Comparison of ENCODE assay signal across 8 cellular contexts in the genomic region with DNA sequence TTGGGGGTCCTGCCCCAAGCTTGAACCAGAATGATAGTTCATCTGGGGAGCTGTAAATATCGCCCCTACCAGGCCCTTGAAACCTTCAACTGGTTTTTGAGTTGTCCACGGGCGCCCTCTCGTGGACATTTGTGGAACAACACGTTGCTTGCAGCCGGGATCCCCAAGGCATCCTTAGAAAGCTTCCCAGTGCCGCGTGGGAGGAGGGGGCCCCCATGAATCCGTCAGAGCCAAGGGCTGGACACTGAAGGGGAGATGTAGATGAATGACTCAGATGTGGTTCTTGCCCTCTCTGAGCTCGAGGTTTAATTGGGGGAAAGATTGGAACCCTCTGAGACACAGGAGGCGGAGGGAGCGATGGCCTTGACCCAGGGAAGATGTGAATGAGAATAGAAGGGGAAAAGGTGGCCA. TPM values are rescaled to one million over a fixed set of nuclear protein-coding genes. Genes with fewer than 3 reads are reported as not detected.
DNase-seq lines count a peak whose midpoint lies in the region; ATAC-seq and TF ChIP-seq lines count a peak whose summit lies in the region.

No MANE protein-coding gene starts in this region.

- H3K27ac ChIP-seq in H9 (ENCODE audit: insufficient read length, low read depth, low read length) (no peak overlapping the region), OCI-LY7 (ENCODE audit: low read depth, low read length, poor library complexity, severe bottlenecking) (no peak overlapping the region), stomach (no peak overlapping the region)

- no peak overlapping the region for H2BK15ac ChIP-seq in H9 (ENCODE audit: low read depth, low read length)

- no peak overlapping the region for H3K23ac ChIP-seq in H9 (ENCODE audit: insufficient read length, low read depth, low read length)

- POLR2A ChIA-PET in OCI-LY7 (lab: Charles Lee): no interaction called here

- peaks cover 5% of the 10 kb centered on the region for H3K9me3 ChIP-seq in H9 (ENCODE audit: control insufficient read depth, low read depth, low read length)
- H3K9me3 ChIP-seq in OCI-LY7 (ENCODE audit: low read length): peaks cover 12% of the 10 kb centered on the region; the same call in 1 of the 2 replicates
- peaks cover 0 to 16% (median 7%) of the 10 kb centered on the region in 4 donors for H3K9me3 ChIP-seq in stomach

- H4K91ac ChIP-seq in H9 (ENCODE audit: insufficient read length, low read depth, low read length): no peak overlapping the region

- no peak for TF ChIP-seq POLR2A in stomach (IDR thresholded peaks at IDR 0.05)

- peak; percentile 37 to 54 for ATAC-seq in activated T-cell treated with anti-CD3 and anti-CD28 coated beads, Interleukin-2, amount 50 U/mL, for 4 hours
- no peak for ATAC-seq in HG03354 (IDR thresholded peaks at IDR 0.05; ENCODE audit: poor library complexity, severe bottlenecking, unreplicated experiment)

- no peak overlapping the region for H3K9ac ChIP-seq in H9 (ENCODE audit: extremely low read depth, insufficient read length, low read length)

- no peak for TF ChIP-seq EP300 in stomach (IDR thresholded peaks at IDR 0.05)

- H2BK20ac ChIP-seq in H9 (ENCODE audit: low read depth, low read length, poor library complexity, severe bottlenecking): no peak overlapping the region

- H3K4me2 ChIP-seq in H9 (ENCODE audit: insufficient read depth, insufficient read length, low read length) (no peak overlapping the region), OCI-LY7 (ENCODE audit: low read length) (no peak overlapping the region)

- H3K36me3 Mint-ChIP-seq in H9 (ENCODE audit: insufficient read depth in 1 of 3, low read depth in 3 of 3): peaks cover 28 to 38% (median 33%) of the 10 kb centered on the region in 3 experiments
- H3K36me3 Mint-ChIP-seq in activated T-cell treated with anti-CD3 and anti-CD28 coated beads, Interleukin-2, amount 50 U/mL, for 4 hours (ENCODE audit: insufficient read depth): peaks cover 3% of the 10 kb centered on the region
- peaks cover 27% of the 10 kb centered on the region for H3K36me3 Mint-ChIP-seq in neural crest cell (ENCODE audit: low read depth)

- no peak overlapping the region for H3K4me3 ChIP-seq in OCI-LY7 (ENCODE audit: low read depth, low read length, poor library complexity, severe bottlenecking)
- no peak overlapping the region for H3K4me3 ChIP-seq in fibroblast of mammary gland (ENCODE audit: control insufficient read depth, low read depth, low read length)
- H3K4me3 ChIP-seq in stomach: no peak overlapping the region

- H4K8ac ChIP-seq in H9 (replicated peaks; ENCODE audit: insufficient read length, low read depth, low read length): no peak overlapping the region

- H3K4ac ChIP-seq in H9 (ENCODE audit: low read depth, low read length): no peak overlapping the region

- no TSS peak for BruUV-seq in OCI-LY7 (replicated peaks; lab: Mats Ljungman, UMichigan)

- no peak overlapping the region for H4K5ac ChIP-seq in H9 (ENCODE audit: insufficient read length, low read depth, low read length)

- H3K36me3 ChIP-seq in OCI-LY7 (ENCODE audit: insufficient read depth, low read length) (no peaks in the 10 kb centered on the region), stomach (peaks cover 0 to 28% (median 22%) of the 10 kb centered on the region in 4 donors)

- no peak overlapping the region for H2BK5ac ChIP-seq in H9 (ENCODE audit: insufficient read length, low read length)

- H3K56ac ChIP-seq in H9 (ENCODE audit: insufficient read length, low read depth, low read length): no peak overlapping the region

- DNase-seq in C1 segment of cervical spinal cord (lab: John Stamatoyannopoulos, UW) (peak in 11 of 14 donors; percentile 21 to 70 (median 54)), H9 (peak; percentile 79), OCI-LY7 (ENCODE audit: low spot score) (peak; percentile 61), fibroblast of mammary gland (ENCODE audit: low read depth) (peak; percentile 70), neural crest cell (ENCODE audit: low read depth, low spot score) (peak; percentile 87), stomach (peak; percentile 81)
- peak; percentile 68 for DNase-seq in activated T-cell treated with anti-CD3 and anti-CD28 coated beads, Interleukin-2, amount 50 U/mL, for 4 hours

- no peaks in the 10 kb centered on the region for H3K79me1 ChIP-seq in H9 (ENCODE audit: insufficient read depth, low read depth, low read length, poor library complexity, severe bottlenecking)

- no peak overlapping the region for H3K14ac ChIP-seq in H9 (ENCODE audit: insufficient read depth, low read length)

- no peak overlapping the region for H2BK120ac ChIP-seq in H9 (ENCODE audit: low read depth, low read length, poor library complexity, severe bottlenecking)

- intact Hi-C loops in OCI-LY7 (cut with micrococcal nuclease; ENCODE audit: unreplicated experiment): loop anchor here (1.0 to 5.0 kb wide), 4 partner anchors 52 to 209 kb away; partner anchors contain the start of gene COL27A1
- intact Hi-C loops in stomach (cut with DNase I; ENCODE audit: low total_unique reads): loop anchor here (5.0 kb wide), 1 partner anchor 139 kb away; no protein-coding TSS in a partner anchor

- H3K4me1 Mint-ChIP-seq in H9: peaks cover 11 to 18% of the 10 kb centered on the region in 2 experiments
- H3K4me1 Mint-ChIP-seq in activated T-cell treated with anti-CD3 and anti-CD28 coated beads, Interleukin-2, amount 50 U/mL, for 4 hours (ENCODE audit: low read depth): peaks cover 4% of the 10 kb centered on the region
- peaks cover 11% of the 10 kb centered on the region for H3K4me1 Mint-ChIP-seq in neural crest cell

- H3K4me3 Mint-ChIP-seq in H9: no peak overlapping the region; a peak in 1 of 5 replicates
- no peak overlapping the region for H3K4me3 Mint-ChIP-seq in activated T-cell treated with anti-CD3 and anti-CD28 coated beads, Interleukin-2, amount 50 U/mL, for 4 hours
- H3K4me3 Mint-ChIP-seq in neural crest cell: no peak overlapping the region

- H3K4me1 ChIP-seq in H9 (ENCODE audit: insufficient read depth, low read length): 0 out of 2 replicates have a peak, but pooled peaks cover 3% of the 10 kb centered on the region
- no peaks in the 10 kb centered on the region for H3K4me1 ChIP-seq in OCI-LY7 (ENCODE audit: insufficient read depth, low read length, poor library complexity, severe bottlenecking)
- peaks cover 0 to 9% (median 0%) of the 10 kb centered on the region in 4 donors for H3K4me1 ChIP-seq in stomach

- H3K23me2 ChIP-seq in H9 (ENCODE audit: insufficient read length, low read depth, low read length, poor library complexity, severe bottlenecking): no peaks in the 10 kb centered on the region

- H3K27me3 Mint-ChIP-seq in H9 (ENCODE audit: low read depth) (no peaks in the 10 kb centered on the region), neural crest cell (ENCODE audit: low read depth) (no peaks in the 10 kb centered on the region)
- peaks cover 4% of the 10 kb centered on the region for H3K27me3 Mint-ChIP-seq in activated T-cell treated with anti-CD3 and anti-CD28 coated beads, Interleukin-2, amount 50 U/mL, for 4 hours (ENCODE audit: low read depth)

- no peak overlapping the region for H2BK12ac ChIP-seq in H9 (ENCODE audit: insufficient read length, low read depth, low read length)

- H2AFZ ChIP-seq in H9 (ENCODE audit: low read length): no peak overlapping the region
- H2AFZ ChIP-seq in OCI-LY7 (ENCODE audit: low read length): no peak overlapping the region

- no CpG with 5 or more reads among the region's 12 CpGs for WGBS in H9 (ENCODE audit: extremely low coverage, insufficient read length, low lambda C conversion rate)
- WGBS in stomach, 5 donors: 16 to 18% (median 18%) methylated on average over 12 of the region's 12 CpGs

- H3K27ac Mint-ChIP-seq in H9 (no peak overlapping the region; a peak in 1 of 7 replicates), neural crest cell (ENCODE audit: unreplicated experiment) (no peak overlapping the region)

- H3K79me2 ChIP-seq in H9 (ENCODE audit: insufficient read depth, low read length) (no peaks in the 10 kb centered on the region), OCI-LY7 (ENCODE audit: insufficient read depth, low read depth, low read length) (no peaks in the 10 kb centered on the region)

- H3K9me3 Mint-ChIP-seq in H9 (peaks cover 15 to 17% of the 10 kb centered on the region in 2 experiments; a peak in 4 of 5 replicates), neural crest cell (peaks cover 13% of the 10 kb centered on the region)
- H3K9me3 Mint-ChIP-seq in activated T-cell treated with anti-CD3 and anti-CD28 coated beads, Interleukin-2, amount 50 U/mL, for 4 hours: peaks cover 13% of the 10 kb centered on the region

- no peak overlapping the region for H3T11ph ChIP-seq in H9 (ENCODE audit: low read length)

- peak; percentile 94 for TF ChIP-seq CTCF in H9 (conservative IDR thresholded peaks at IDR 0.05)
- TF ChIP-seq CTCF in OCI-LY7 (conservative IDR thresholded peaks at IDR 0.05; ENCODE audit: low read length): peak; percentile 92
- peak; percentile 72 for TF ChIP-seq CTCF in fibroblast of mammary gland (conservative IDR thresholded peaks at IDR 0.05; ENCODE audit: control insufficient read depth, insufficient read depth, low read depth, low read length)
- TF ChIP-seq CTCF in neural crest cell (conservative IDR thresholded peaks at IDR 0.05): peak; percentile 93
- TF ChIP-seq CTCF in stomach (IDR thresholded peaks at IDR 0.05): peak in 6 of 7 experiments; percentile 62 to 98 (median 95)

- H3K27me3 ChIP-seq in H9 (ENCODE audit: insufficient read depth, low read length): no peaks in the 10 kb centered on the region
- H3K27me3 ChIP-seq in stomach: no peaks in the 10 kb centered on the region

- no peaks in the 10 kb centered on the region for H3K9me2 ChIP-seq in OCI-LY7 (ENCODE audit: insufficient read depth, low read length)

- H3K18ac ChIP-seq in H9 (ENCODE audit: insufficient read length, low read depth, low read length): no peak overlapping the region

- no peaks in the 10 kb centered on the region for H4K20me1 ChIP-seq in H9 (ENCODE audit: control insufficient read depth, insufficient read depth, insufficient read length)
- H4K20me1 ChIP-seq in OCI-LY7 (ENCODE audit: insufficient read depth, low read length): no peaks in the 10 kb centered on the region

- CTCF ChIA-PET in OCI-LY7 (lab: Charles Lee; ENCODE audit: unreplicated experiment): interaction anchor here (0.6 to 1.2 kb wide), 3 partner anchors 104 to 209 kb away, joined by 4 to 5 read pairs (median 4); no protein-coding TSS in a partner anchor

- H2AK5ac ChIP-seq in H9 (ENCODE audit: insufficient read length, low read length): no peak overlapping the region

RNA-seq across cellular contexts. Expression of gene ORM1, which starts 31.8 kb away (rescaled TPM):
- total RNA-seq in H9 (2021) (4.0 and 4.4 TPM in 2 replicates), OCI-LY7 (2022) (not detected in 2 replicates), neural crest cell (not detected in 2 replicates), stomach (1 to 10 TPM in 2 of 5 donors, not detected in 3; 1.6 to 2.2 TPM)
- total RNA-seq in OCI-LY7 (2014; rRNA removed; shearing (Covaris generic)): not detected in 2 replicates
- total RNA-seq in activated T-cell treated with anti-CD3 and anti-CD28 coated beads, Interleukin-2, amount 50 U/mL, for 4 hours: 1 to 10 TPM; 2.4 to 4.5 (median 3.5) TPM
- polyA plus RNA-seq in stomach: 10 to 100 TPM in 1 of 3 donors, 1 to 10 TPM in 2; 2.9 to 14.8 (median 3.9) TPM

RNA-seq across cellular contexts. Expression of gene ORM2, which starts 38.6 kb away (rescaled TPM):
- total RNA-seq in H9 (2021): 1.2 and 1.4 TPM in 2 replicates
- not detected in 2 replicates for total RNA-seq in OCI-LY7 (2014; rRNA removed; shearing (Covaris generic))
- total RNA-seq in OCI-LY7 (2022): not detected in 2 replicates
- 1 to 10 TPM in 1 of 3 donors, under 1 TPM in 1, not detected in 1; 0.84 to 1.0 TPM for total RNA-seq in activated T-cell treated with anti-CD3 and anti-CD28 coated beads, Interleukin-2, amount 50 U/mL, for 4 hours
- total RNA-seq in neural crest cell: not detected in 2 replicates
- 1 to 10 TPM in 2 of 5 donors, not detected in 3; 1.2 to 2.0 TPM for total RNA-seq in stomach
- polyA plus RNA-seq in stomach: 10 to 100 TPM in 1 of 3 donors, 1 to 10 TPM in 1, not detected in 1; 4.9 to 17.1 TPM
